ENCODE assay signal across 8 cellular contexts in genomic region chr2:24919977-24920812, GRCh38. TPM values are rescaled to one million over a fixed set of nuclear protein-coding genes. Genes with fewer than 3 reads are reported as not detected.
DNase-seq lines count a peak whose midpoint lies in the region; ATAC-seq, FAIRE-seq and TF ChIP-seq lines count a peak whose summit lies in the region.

TSS of gene ADCY3 (minus strand) at chr2:24920237. CDS start at chr2:24918987, 1,250 bp downstream.

- H3K4me1 ChIP-seq in HepG2 (ENCODE audit: insufficient read depth, low read length) = peaks cover 13% of the 10 kb centered on the region

- no peaks in the 10 kb centered on the region for H3K9me3 ChIP-seq in HepG2 (ENCODE audit: low read length)

- peak within 1 kb of the TSS; percentile 41 to 58 (median 53); a peak in 4 of 6 replicates for H3K4me3 ChIP-seq in HepG2 (replicated peaks in 1 of 3; ENCODE audit: insufficient read depth in 1 of 3, low read depth in 2 of 3, low read length in 3 of 3)

- no peak for TF ChIP-seq POLR2A in HepG2 (IDR thresholded peaks at IDR 0.05; ENCODE audit: insufficient read depth in 1 of 2, low read depth in 2 of 2, low read length in 2 of 2)

- CTCF ChIA-PET in GM10248 (lab: Yijun Ruan, JAX) (interaction anchor here (1.0 to 2.0 kb wide), 3 partner anchors 16 to 34 kb away, joined by 4 to 5 read pairs (median 4); no protein-coding TSS in a partner anchor), HepG2 (lab: Yijun Ruan, JAX; ENCODE audit: low intra/inter-chr PET ratio, low total read pairs) (no interaction called here)

- ATAC-seq in GM21786 (IDR thresholded peaks at IDR 0.05; ENCODE audit: unreplicated experiment) (peak; percentile 44), HepG2 (peak; percentile 30)

- no peak for TF ChIP-seq CTCF in GM10248 (IDR thresholded peaks at IDR 0.05; ENCODE audit: control extremely low read depth, extremely low read depth, low read depth, missing control alignments)
- TF ChIP-seq CTCF in HepG2 (CRISPR knock-in tag; IDR thresholded peaks at IDR 0.05) = no peak

- no peak within 1 kb of the TSS for H3K9ac ChIP-seq in HepG2 (ENCODE audit: insufficient read depth, low read depth, low read length)

- H2AFZ ChIP-seq in HepG2 (ENCODE audit: low read length) = no peak within 1 kb of the TSS

- TF ChIP-seq RAD21 in HepG2 (CRISPR knock-in tag; IDR thresholded peaks at IDR 0.05) = no peak

- H3K4me1 Mint-ChIP-seq in activated CD4-positive, alpha-beta T cell treated with anti-CD3 and anti-CD28 coated beads, Interleukin-2, amount 10 ng/mL, durations not matched to agents 24 days and 14 days = peaks cover 29% of the 10 kb centered on the region

- POLR2A ChIA-PET in GM10248 (lab: Yijun Ruan, JAX) (no interaction called here), HepG2 (lab: Yijun Ruan, JAX) (no interaction called here)

- H3K27ac ChIP-seq in HepG2 (ENCODE audit: extremely low read length, insufficient read depth, low read length) = no peak within 1 kb of the TSS

- no peaks in the 10 kb centered on the region for H3K79me2 ChIP-seq in HepG2 (ENCODE audit: insufficient read depth, low read length)

- peaks cover 24 to 83% of the 10 kb centered on the region in 2 experiments for H3K27me3 ChIP-seq in HepG2 (ENCODE audit: control insufficient read depth in 1 of 2, insufficient read depth in 2 of 2, low read length in 2 of 2)

- no peaks in the 10 kb centered on the region; the same call in 1 of the 2 replicates for H4K20me1 ChIP-seq in HepG2 (ENCODE audit: insufficient read depth, low read length)

- no peaks in the 10 kb centered on the region for H3K9me3 Mint-ChIP-seq in activated CD4-positive, alpha-beta T cell treated with anti-CD3 and anti-CD28 coated beads, Interleukin-2, amount 10 ng/mL, durations not matched to agents 24 days and 14 days

- no peaks in the 10 kb centered on the region for H3K36me3 ChIP-seq in HepG2 (replicated peaks in 1 of 2; ENCODE audit: control insufficient read depth in 1 of 2, insufficient read depth in 2 of 2, low read length in 2 of 2)

- in situ Hi-C loops in HepG2 (cut with HindIII; ENCODE audit: extremely low pct_ligation_motif_present, low pct_unique_long_range_greater_than_20kb) = no loop called here

- intact Hi-C loops in activated CD4-positive, alpha-beta T cell treated with anti-CD3 and anti-CD28 coated beads, Interleukin-2, amount 10 ng/mL, durations not matched to agents 24 days and 14 days (cut with micrococcal nuclease) = loop anchor here (1.0 to 5.0 kb wide), 5 partner anchors 51 to 503 kb away; partner anchors contain the start of genes DNAJC27 and EFR3B
- intact Hi-C loops in HepG2 (cut with micrococcal nuclease; ENCODE audit: unreplicated experiment) = no loop called here

- H3K27ac Mint-ChIP-seq in activated CD4-positive, alpha-beta T cell treated with anti-CD3 and anti-CD28 coated beads, Interleukin-2, amount 10 ng/mL, durations not matched to agents 24 days and 14 days = peak within 1 kb of the TSS; percentile 69

- DNase-seq in GM10248 (ENCODE audit: extremely low spot score) (peak; percentile 85), LoVo (ENCODE audit: low spot score) (peak; percentile 32), dedifferentiated amniotic fluid mesenchymal stem cell (ENCODE audit: extremely low spot score) (peak; percentile 24), HepG2 (ENCODE audit: low spot score) (no peak), islet precursor cell (no peak)
- peak; percentile 90 for DNase-seq in activated CD4-positive, alpha-beta T cell treated with anti-CD3 and anti-CD28 coated beads, Interleukin-2, amount 10 ng/mL, durations not matched to agents 24 days and 14 days
- DNase-seq in stimulated activated CD4-positive, alpha-beta T cell treated with anti-CD3 and anti-CD28 coated beads, Interleukin-4, amount 100 ng/mL, for 48 hours (ENCODE audit: low read depth in 2 of 2) = peak; percentile 54 to 59

- peaks cover 15% of the 10 kb centered on the region for H3K36me3 Mint-ChIP-seq in activated CD4-positive, alpha-beta T cell treated with anti-CD3 and anti-CD28 coated beads, Interleukin-2, amount 10 ng/mL, durations not matched to agents 24 days and 14 days (ENCODE audit: low read depth)

- H3K4me2 ChIP-seq in HepG2 (ENCODE audit: low read depth, low read length) = peak within 1 kb of the TSS; percentile 65

- H3K27me3 Mint-ChIP-seq in activated CD4-positive, alpha-beta T cell treated with anti-CD3 and anti-CD28 coated beads, Interleukin-2, amount 10 ng/mL, durations not matched to agents 24 days and 14 days = peaks cover 6% of the 10 kb centered on the region

- TF ChIP-seq EP300 in HepG2 (IDR thresholded peaks at IDR 0.05; ENCODE audit: low read depth in 2 of 2, low read length in 2 of 2) (no peak), HepG2 (CRISPR knock-in tag; IDR thresholded peaks at IDR 0.05; ENCODE audit: borderline replicate concordance) (no peak)

- FAIRE-seq in HepG2 (lab: Jason Lieb, UNC) = no peak

- peak within 1 kb of the TSS; percentile 90 for H3K4me3 Mint-ChIP-seq in activated CD4-positive, alpha-beta T cell treated with anti-CD3 and anti-CD28 coated beads, Interleukin-2, amount 10 ng/mL, durations not matched to agents 24 days and 14 days

- BruUV-seq in HepG2 (replicated peaks; lab: Mats Ljungman, UMichigan) = no TSS peak

- WGBS in HepG2 (ENCODE audit: low lambda C conversion rate) = 3% methylated on average over 30 of the region's 125 CpGs

TF ChIP-seq in HepG2, 621 proteins besides CTCF, POLR2A, EP300 and RAD21 (continues in another document):
- TF ChIP-seq HDAC2 (CRISPR knock-in tag; IDR thresholded peaks at IDR 0.05) (no peak), BCL6 (CRISPR knock-in tag; IDR thresholded peaks at IDR 0.05) (peak; percentile 68), MXI1 (IDR thresholded peaks at IDR 0.05; ENCODE audit: borderline replicate concordance, low read depth, low read length) (no peak), ZNF142 (CRISPR knock-in tag; IDR thresholded peaks at IDR 0.05) (peak; percentile 98)

RNA-seq across cellular contexts. Expression of gene ADCY3, which starts in this region (rescaled TPM):
- 103 and 108 TPM in 2 replicates for total RNA-seq in activated CD4-positive, alpha-beta T cell treated with anti-CD3 and anti-CD28 coated beads, Interleukin-2, amount 10 ng/mL, durations not matched to agents 24 days and 14 days
- 0.11 TPM in 1 of 2 replicates, not detected in the other for total RNA-seq in HepG2 (2016; rRNA removed; fragmentation: Illumina TruSeq; extraction: Trizol)
- not detected in 2 replicates for total RNA-seq in HepG2 (2016; cell fraction: cytosol; rRNA removed; fragmentation: Illumina TruSeq; extraction: Trizol; ENCODE audit: low read depth)
- total RNA-seq in HepG2 (2016; cell fraction: insoluble cytoplasmic fraction; rRNA removed; fragmentation: Illumina TruSeq; extraction: Trizol) = 0.13 and 0.21 TPM in 2 replicates
- 0.21 TPM in 1 of 2 replicates, not detected in the other for total RNA-seq in HepG2 (2016; cell fraction: membrane; rRNA removed; fragmentation: Illumina TruSeq; extraction: Trizol)
- not detected in 2 replicates for total RNA-seq in HepG2 (2016; cell fraction: nucleus; rRNA removed; fragmentation: Illumina TruSeq; extraction: Trizol)
- 0.40 and 0.61 TPM in 2 replicates for polyA plus RNA-seq in HepG2 (2011; rRNA removed)
- polyA plus RNA-seq in HepG2 (2011; cell fraction: cytosol; rRNA removed) = 0.10 and 0.42 TPM in 2 replicates
- polyA plus RNA-seq in HepG2 (2011; cell fraction: nucleus; rRNA removed) = 1.8 and 2.6 TPM in 2 replicates
- 0.12 and 0.13 TPM in 2 replicates for polyA plus RNA-seq in HepG2 (2012)
- not detected in 2 replicates for polyA plus RNA-seq in HepG2 (2016; cell fraction: cytosol; fragmentation: Illumina TruSeq; extraction: Trizol; ENCODE audit: low read depth)
- not detected in 2 replicates for polyA plus RNA-seq in HepG2 (2016; cell fraction: insoluble cytoplasmic fraction; fragmentation: Illumina TruSeq; extraction: Trizol; ENCODE audit: low read depth)
- 0.36 TPM in 1 of 2 replicates, not detected in the other for polyA plus RNA-seq in HepG2 (2016; cell fraction: membrane; fragmentation: Illumina TruSeq; extraction: Trizol; ENCODE audit: low read depth)
- not detected in 2 replicates for polyA plus RNA-seq in HepG2 (2016; cell fraction: nucleus; fragmentation: Illumina TruSeq; extraction: Trizol; ENCODE audit: insufficient read depth, low read depth)
- polyA minus RNA-seq in HepG2 (2011; rRNA and poly(A)+ RNA removed; ENCODE audit: low replicate concordance) = 1.3 and 222 TPM in 2 replicates
- 1.1 and 1.8 TPM in 2 replicates for polyA minus RNA-seq in HepG2 (2011; cell fraction: cytosol; rRNA and poly(A)+ RNA removed)
- polyA minus RNA-seq in HepG2 (2011; cell fraction: nucleus; rRNA and poly(A)+ RNA removed) = 0.77 and 1.2 TPM in 2 replicates

Comparison
In these comparisons a context has a peak if more than half of its experiments do, and no peak if none do; other contexts are left out.
1. RNA of gene ADCY3 (total RNA-seq): 103 to 108 TPM in activated CD4-positive, alpha-beta T cell treated with anti-CD3 and anti-CD28 coated beads, Interleukin-2, amount 10 ng/mL, durations not matched to agents 24 days and 14 days; 0.11 to 0.21 TPM in HepG2; every median in the first group is over 10 times any median in the second.
2. DNase-seq: peak in GM10248 (single experiment), LoVo (single experiment), activated CD4-positive, alpha-beta T cell treated with anti-CD3 and anti-CD28 coated beads, Interleukin-2, amount 10 ng/mL, durations not matched to agents 24 days and 14 days (single experiment), dedifferentiated amniotic fluid mesenchymal stem cell (single experiment) and stimulated activated CD4-positive, alpha-beta T cell treated with anti-CD3 and anti-CD28 coated beads, Interleukin-4, amount 100 ng/mL, for 48 hours (2 of 2); none in HepG2 (single experiment) and islet precursor cell (single experiment).